In genomic region chr9:81002242-81002641, GRCh38 we compare ENCODE assay signal across 15 cellular contexts.
DNase-seq lines count a peak whose midpoint lies in the region; ATAC-seq and TF ChIP-seq lines count a peak whose summit lies in the region.
"Had no signal": no experiment of that assay in that cellular context is flagged by ENCODE, and none has a peak within 500 bp of the region (broad histone marks: within the 10 kb centered on the region; RNA-seq: fewer than 3 reads in every experiment).

No MANE protein-coding gene starts in this region.

- H3K4me3 Mint-ChIP-seq in CD8-positive, alpha-beta T cell, result no peak overlapping the region
- H3K4me3 Mint-ChIP-seq: activated T-cell treated with anti-CD3 and anti-CD28 coated beads, Interleukin-2, amount 50 U/mL, for 4 hours; neural crest cell; stimulated activated memory B cell treated with anti-CD40 and anti-IgM and Interleukin-4, amounts not matched to agents 10 μg/mL and 1 μg/mL and 100 μg/mL, for 72 hours had no signal

- no peak overlapping the region for H3K27ac ChIP-seq in CD8-positive, alpha-beta T cell (ENCODE audit: low read depth, low read length)

- peaks cover 16% of the 10 kb centered on the region for H3K9me3 Mint-ChIP-seq in CD8-positive, alpha-beta T cell
- H3K9me3 Mint-ChIP-seq: neural crest cell had no signal

- no peaks in the 10 kb centered on the region for H3K36me3 Mint-ChIP-seq in CD8-positive, alpha-beta T cell
- H3K36me3 Mint-ChIP-seq: stimulated activated memory B cell treated with anti-CD40 and anti-IgM and Interleukin-4, amounts not matched to agents 10 μg/mL and 1 μg/mL and 100 μg/mL, for 72 hours had no signal

- H3K4me1 Mint-ChIP-seq in CD8-positive, alpha-beta T cell (ENCODE audit: low read depth), result peaks cover 7% of the 10 kb centered on the region
- H3K4me1 Mint-ChIP-seq: neural crest cell; stimulated activated memory B cell treated with anti-CD40 and anti-IgM and Interleukin-4, amounts not matched to agents 10 μg/mL and 1 μg/mL and 100 μg/mL, for 72 hours had no signal

- ATAC-seq in CD8-positive, alpha-beta T cell, result peak; percentile 38
- no peak for ATAC-seq in GM19467 (IDR thresholded peaks at IDR 0.05; ENCODE audit: unreplicated experiment)
- no peak for ATAC-seq in HG02798 (IDR thresholded peaks at IDR 0.05; ENCODE audit: poor library complexity, unreplicated experiment)
- ATAC-seq in HG03378 (IDR thresholded peaks at IDR 0.05; ENCODE audit: unreplicated experiment), result no peak
- no peak for ATAC-seq in HG02981 (IDR thresholded peaks at IDR 0.05; ENCODE audit: unreplicated experiment)
- ATAC-seq: activated T-cell treated with anti-CD3 and anti-CD28 coated beads, Interleukin-2, amount 50 U/mL, for 4 hours; stimulated activated memory B cell treated with anti-CD40 and anti-IgM and Interleukin-4, amounts not matched to agents 10 μg/mL and 1 μg/mL and 100 μg/mL, for 72 hours had no signal

- intact Hi-C loops in CD8-positive, alpha-beta T cell (cut with DNase I, micrococcal nuclease), result no loop called here

- no peak overlapping the region for H3K4me3 ChIP-seq in CD8-positive, alpha-beta T cell (ENCODE audit: low read depth, low read length)

- no peaks in the 10 kb centered on the region for H3K27me3 ChIP-seq in CD8-positive, alpha-beta T cell (ENCODE audit: insufficient read depth, low read length)

- peaks cover 4% of the 10 kb centered on the region for H3K27me3 Mint-ChIP-seq in CD8-positive, alpha-beta T cell (ENCODE audit: low read depth)

- no peaks in the 10 kb centered on the region for H3K36me3 ChIP-seq in CD8-positive, alpha-beta T cell (ENCODE audit: insufficient read depth, low read length)

- CTCF ChIA-PET in CD8-positive, alpha-beta T cell (lab: Charles Lee), result no interaction called here

- peaks cover 6% of the 10 kb centered on the region for H3K4me1 ChIP-seq in CD8-positive, alpha-beta T cell (ENCODE audit: insufficient read depth, low read length)
- H3K4me1 ChIP-seq: Caco-2 had no signal

- no peaks in the 10 kb centered on the region for H3K9me3 ChIP-seq in CD8-positive, alpha-beta T cell (ENCODE audit: low read length)
- H3K9me3 ChIP-seq: Caco-2 had no signal

- peak in 2 of 7 experiments; percentile 9 to 41 for DNase-seq in CD8-positive, alpha-beta T cell
- peak; percentile 20 for DNase-seq in ELF-1 (ENCODE audit: low read depth, low spot score)
- peak; percentile 65 for DNase-seq in RPMI7951 (ENCODE audit: low read depth)
- peak; percentile 32 for DNase-seq in iris pigment epithelial cell (ENCODE audit: low read depth)
- DNase-seq: activated T-cell treated with anti-CD3 and anti-CD28 coated beads, Interleukin-2, amount 50 U/mL, for 4 hours; Caco-2; cerebellar nuclear complex; KG1; NCI-H2171 treated with DMSO at 0.1 percent for 48 hours had no signal

- H3K27ac Mint-ChIP-seq in CD8-positive, alpha-beta T cell, result no peak overlapping the region
- H3K27ac Mint-ChIP-seq: stimulated activated memory B cell treated with anti-CD40 and anti-IgM and Interleukin-4, amounts not matched to agents 10 μg/mL and 1 μg/mL and 100 μg/mL, for 72 hours had no signal

- no peak for TF ChIP-seq CTCF in CD8-positive, alpha-beta T cell (IDR thresholded peaks at IDR 0.05)

- POLR2A ChIA-PET in CD8-positive, alpha-beta T cell (lab: Charles Lee), result no interaction called here
